In the genomic region with DNA sequence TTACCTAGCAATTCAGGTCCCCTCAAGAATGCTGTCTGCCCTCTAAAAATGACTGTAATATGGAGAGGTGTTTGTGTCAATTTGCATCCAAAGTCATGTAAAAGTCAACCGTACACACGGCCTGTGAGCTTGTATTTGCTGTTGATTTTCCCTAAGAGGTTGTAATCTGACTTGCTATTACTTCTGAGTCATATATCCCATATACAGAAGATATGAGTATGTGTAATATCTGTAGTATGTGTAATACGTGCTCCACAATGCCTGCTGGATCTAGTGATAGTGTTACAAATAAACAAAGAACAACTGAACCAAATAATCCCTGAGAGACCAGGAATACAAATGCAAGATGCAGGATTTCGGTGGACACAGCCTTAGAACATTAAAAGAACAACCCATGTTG, we compare ENCODE assay signal across 21 cellular contexts. TPM values are rescaled to one million over a fixed set of nuclear protein-coding genes. Genes with fewer than 3 reads are reported as not detected.
DNase-seq lines count a peak whose midpoint lies in the region; ATAC-seq and TF ChIP-seq lines count a peak whose summit lies in the region.
"Had no signal": no experiment of that assay in that cellular context is flagged by ENCODE, and none has a peak within 500 bp of the region (broad histone marks: within the 10 kb centered on the region; RNA-seq: fewer than 3 reads in every experiment).

No MANE protein-coding gene starts in this region.

- no peak overlapping the region for H2BK15ac ChIP-seq in IMR-90 (ENCODE audit: low read depth, low read length)

- H3K36me3 ChIP-seq in IMR-90 (ENCODE audit: control insufficient read depth, insufficient read depth, low read length), result no peaks in the 10 kb centered on the region
- H3K36me3 ChIP-seq in mammary epithelial cell (ENCODE audit: insufficient read depth, low read length), result no peaks in the 10 kb centered on the region
- H3K36me3 ChIP-seq: ascending aorta, esophagus muscularis mucosa, right atrium auricular region, upper lobe of right lung had no signal

- WGBS in IMR-90 (ENCODE audit: extremely low coverage in 2 of 2, insufficient read length in 1 of 2), 2 experiments, result no CpG with 5 or more reads among the region's 4 CpGs
- 55% methylated on average over 4 of the region's 4 CpGs for WGBS in mammary epithelial cell (ENCODE audit: low coverage, missing lambda C conversion rate)

- dilution Hi-C loops in IMR-90 (cut with HindIII; ENCODE audit: low sequenced_read_pairs, unreplicated experiment) (no loop called here), mammary epithelial cell (cut with HindIII; ENCODE audit: low sequenced_read_pairs) (no loop called here)

- H2AK9ac ChIP-seq in IMR-90 (replicated peaks; ENCODE audit: low read depth, low read length, poor library complexity), result no peak overlapping the region

- no peak overlapping the region for H3K56ac ChIP-seq in IMR-90 (ENCODE audit: extremely low read depth, insufficient read depth, low read length)

- H3K27me3 ChIP-seq in IMR-90 (ENCODE audit: control insufficient read depth, insufficient read depth, low read length) (peaks cover 39% of the 10 kb centered on the region), mammary epithelial cell (ENCODE audit: insufficient read depth, low read length) (peaks cover 20% of the 10 kb centered on the region)

- H4K8ac ChIP-seq in IMR-90 (ENCODE audit: low read depth in 2 of 2, low read length in 2 of 2), result no peak overlapping the region

- no peak overlapping the region for H2BK5ac ChIP-seq in IMR-90 (ENCODE audit: low read depth, low read length, poor library complexity, severe bottlenecking)

- H2BK20ac ChIP-seq in IMR-90 (ENCODE audit: low read depth, low read length), result no peak overlapping the region

- H3K9ac ChIP-seq in IMR-90 (ENCODE audit: low read depth, low read length) (no peak overlapping the region), mammary epithelial cell (ENCODE audit: insufficient read depth, low read length) (no peak overlapping the region)
- H3K9ac ChIP-seq: SK-N-SH had no signal

- no peak overlapping the region for H4K5ac ChIP-seq in IMR-90 (ENCODE audit: low read depth, low read length)

- H3K79me1 ChIP-seq in IMR-90 (ENCODE audit: low read depth in 1 of 2, low read length in 2 of 2), result no peaks in the 10 kb centered on the region

- H3K9me3 ChIP-seq in IMR-90 (ENCODE audit: control insufficient read depth, insufficient read depth, low read length) (no peaks in the 10 kb centered on the region), mammary epithelial cell (replicated peaks; ENCODE audit: insufficient read depth, low read length) (no peaks in the 10 kb centered on the region)
- H3K9me3 ChIP-seq: ascending aorta, esophagus muscularis mucosa, right atrium auricular region, SK-N-SH, upper lobe of right lung had no signal

- in situ Hi-C loops in IMR-90 (cut with MboI; ENCODE audit: low sequenced_read_pairs) (loop anchor here (10.0 kb wide), 1 partner anchor 203 kb away; no protein-coding TSS in a partner anchor), mammary epithelial cell (cut with MboI; ENCODE audit: low sequenced_read_pairs in 2 of 2) (no loop called here)

- H3K4me3 ChIP-seq in AG04449 (ENCODE audit: low read depth, low read length), result no peak overlapping the region
- no peak overlapping the region for H3K4me3 ChIP-seq in IMR-90 (ENCODE audit: insufficient read depth, low read depth, low read length)
- no peak overlapping the region for H3K4me3 ChIP-seq in mammary epithelial cell (replicated peaks in 1 of 3; ENCODE audit: insufficient read depth in 1 of 3, low read depth in 2 of 3, low read length in 3 of 3)
- H3K4me3 ChIP-seq: ascending aorta, esophagus muscularis mucosa, right atrium auricular region, upper lobe of right lung had no signal

- peak overlapping the region; percentile 34 for H3K27ac Mint-ChIP-seq in glutamatergic neuron (ENCODE audit: unreplicated experiment)
- H3K27ac Mint-ChIP-seq: mesothelial cell of epicardium; stimulated activated naive CD8-positive, alpha-beta T cell treated with anti-CD3 and anti-CD28 coated beads, Interleukin-15, Interleukin-2, amounts not matched to agents 100 ng/mL and 50 ng/mL, for 24 hours had no signal

- no peak overlapping the region for H3K23ac ChIP-seq in IMR-90 (ENCODE audit: low read depth, low read length)

- H2BK120ac ChIP-seq in IMR-90 (ENCODE audit: low read depth, low read length), result no peak overlapping the region

- H3K4me1 ChIP-seq in IMR-90 (ENCODE audit: control insufficient read depth, insufficient read depth, low read length) (peaks cover 6% of the 10 kb centered on the region), mammary epithelial cell (ENCODE audit: insufficient read depth, low read length) (no peaks in the 10 kb centered on the region)

- H3K4me3 Mint-ChIP-seq in glutamatergic neuron (ENCODE audit: unreplicated experiment), result peak overlapping the region; percentile 95
- H3K4me3 Mint-ChIP-seq: stimulated activated naive CD8-positive, alpha-beta T cell treated with anti-CD3 and anti-CD28 coated beads, Interleukin-15, Interleukin-2, amounts not matched to agents 100 ng/mL and 50 ng/mL, for 24 hours had no signal

- no peaks in the 10 kb centered on the region for H3K9me1 ChIP-seq in IMR-90 (ENCODE audit: insufficient read depth, low read length)

- H3K27ac ChIP-seq in IMR-90 (ENCODE audit: insufficient read depth, low read length) (no peak overlapping the region), mammary epithelial cell (ENCODE audit: insufficient read depth, low read depth, low read length) (no peak overlapping the region)
- H3K27ac ChIP-seq: ascending aorta, esophagus muscularis mucosa, right atrium auricular region, upper lobe of right lung had no signal

- peaks cover 22% of the 10 kb centered on the region for H3K4me1 Mint-ChIP-seq in glutamatergic neuron (ENCODE audit: low read depth, unreplicated experiment)

- H4K20me1 ChIP-seq in IMR-90 (ENCODE audit: insufficient read depth, low read length) (no peaks in the 10 kb centered on the region; the same call in 1 of the 2 replicates), mammary epithelial cell (ENCODE audit: insufficient read depth, low read length) (no peaks in the 10 kb centered on the region)

- no peak overlapping the region for H3K4ac ChIP-seq in IMR-90 (ENCODE audit: low read depth, low read length)

- no TSS peak for BruUV-seq in IMR-90 (replicated peaks; lab: Mats Ljungman, UMichigan)
- no TSS peak for BruUV-seq in mammary epithelial cell (replicated peaks; lab: Mats Ljungman, UMichigan)

- H2AFZ ChIP-seq in IMR-90 (replicated peaks; ENCODE audit: low read length, poor library complexity) (no peak overlapping the region), mammary epithelial cell (ENCODE audit: low read depth, low read length) (no peak overlapping the region)

- H4K91ac ChIP-seq in IMR-90 (ENCODE audit: insufficient read depth, low read depth, low read length), result no peak overlapping the region

- peak; percentile 63 for ATAC-seq in IMR-90 (ENCODE audit: low read depth)
- ATAC-seq: upper lobe of right lung had no signal

- H3K9me3 Mint-ChIP-seq in glutamatergic neuron (ENCODE audit: unreplicated experiment), result peaks cover 23% of the 10 kb centered on the region
- H3K9me3 Mint-ChIP-seq: mesothelial cell of epicardium; stimulated activated naive CD8-positive, alpha-beta T cell treated with anti-CD3 and anti-CD28 coated beads, Interleukin-15, Interleukin-2, amounts not matched to agents 100 ng/mL and 50 ng/mL, for 24 hours had no signal

- POLR2A ChIA-PET in AG04449 (lab: Yijun Ruan, JAX) (no interaction called here), IMR-90 (lab: Charles Lee; ENCODE audit: unreplicated experiment) (no interaction called here), HEK293T (lab: Yijun Ruan, JAX) (no interaction called here)

- no peak; the same call in 1 of the 2 replicates for TF ChIP-seq RAD21 in IMR-90 (IDR thresholded peaks at IDR 0.05; ENCODE audit: low read length)

- H3K27me3 Mint-ChIP-seq in glutamatergic neuron (ENCODE audit: unreplicated experiment), result peaks cover 9% of the 10 kb centered on the region

- CTCF ChIA-PET in AG04449 (lab: Yijun Ruan, JAX) (interaction anchor here (1.0 to 10.0 kb wide), 6 partner anchors 12 to 438 kb away, joined by 3 to 69 read pairs (median 7); no protein-coding TSS in a partner anchor), IMR-90 (lab: Yijun Ruan, JAX) (interaction anchor here (0.6 to 2.2 kb wide), 6 partner anchors 15 to 468 kb away, joined by 3 to 7 read pairs (median 4); no protein-coding TSS in a partner anchor), mammary epithelial cell (lab: Charles Lee; ENCODE audit: low non-redundant PET) (interaction anchor here (0.6 kb wide), 1 partner anchor 435 kb away, joined by 4 read pairs; no protein-coding TSS in a partner anchor), HEK293T (lab: Yijun Ruan, JAX) (interaction anchor here (1.6 kb wide), 1 partner anchor 19 kb away, joined by 3 read pairs; no protein-coding TSS in a partner anchor)

- intact Hi-C loops in IMR-90 (cut with micrococcal nuclease) (loop anchor here (2.0 kb wide), 1 partner anchor 63 kb away; no protein-coding TSS in a partner anchor), mammary epithelial cell (cut with micrococcal nuclease) (loop anchor here (1.0 to 10.0 kb wide), 3 partner anchors 93 to 253 kb away; no protein-coding TSS in a partner anchor)

- DNase-seq in AG04449 (ENCODE audit: low read depth, low spot score), result peak; percentile 16
- DNase-seq in IMR-90, result peak; percentile 87
- DNase-seq in mammary epithelial cell, result peak; percentile 49
- DNase-seq in glutamatergic neuron, result no peak
- DNase-seq in NCI-H526 treated with DMSO at 0.1 percent for 48 hours (lab: John Stamatoyannopoulos, UW), result no peak
- DNase-seq in NCI-H345 (lab: John Stamatoyannopoulos, UW), result no peak
- DNase-seq in NCI-H510A (lab: John Stamatoyannopoulos, UW), result no peak
- DNase-seq in HEK293T (ENCODE audit: extremely low spot score), result no peak
- DNase-seq: activated CD4-positive, alpha-beta T cell treated with anti-CD3 and anti-CD28 coated beads for 48 hours; activated gamma-delta T cell; NCI-H187 treated with DMSO at 0.1 percent for 48 hours; NCI-H524; SK-N-SH; upper lobe of right lung had no signal

- TF ChIP-seq CTCF in AG04449 (IDR thresholded peaks at IDR 0.05; ENCODE audit: insufficient read depth, low read length, missing control alignments) (no peak), IMR-90 (conservative IDR thresholded peaks at IDR 0.05; ENCODE audit: low read depth, low read length) (no peak), mammary epithelial cell (conservative IDR thresholded peaks at IDR 0.05 in 1 of 2, IDR thresholded peaks at IDR 0.05 in 1 of 2; ENCODE audit: extremely low read depth in 1 of 2, insufficient read depth in 1 of 2, low read depth in 1 of 2, low read length in 2 of 2) (no peak), glutamatergic neuron (IDR thresholded peaks at IDR 0.05; ENCODE audit: partially characterized antibody, unreplicated experiment) (no peak)

- H3K14ac ChIP-seq in IMR-90 (replicated peaks; ENCODE audit: low read depth, low read length), result no peak overlapping the region

- H3K18ac ChIP-seq in IMR-90 (ENCODE audit: low read depth, low read length), result no peak overlapping the region

- no peaks in the 10 kb centered on the region for H3K79me2 ChIP-seq in mammary epithelial cell (ENCODE audit: insufficient read depth, low read length)

- H3K4me2 ChIP-seq in IMR-90 (ENCODE audit: low read depth, low read length) (peak overlapping the region; percentile 39; the same call in 1 of the 2 replicates), mammary epithelial cell (ENCODE audit: insufficient read depth, low read depth, low read length) (no peak overlapping the region)
- H3K4me2 ChIP-seq: SK-N-SH had no signal

- no peak overlapping the region for H2AK5ac ChIP-seq in IMR-90 (ENCODE audit: low read depth, low read length)

- TF ChIP-seq POLR2A in IMR-90 (IDR thresholded peaks at IDR 0.05; ENCODE audit: low read depth, low read length), result no peak

- H3K36me3 Mint-ChIP-seq in glutamatergic neuron (ENCODE audit: unreplicated experiment), result peaks cover 4% of the 10 kb centered on the region
- H3K36me3 Mint-ChIP-seq: mesothelial cell of epicardium had no signal

RNA-seq across cellular contexts. Expression of a gene that starts 1.4 kb away (rescaled TPM):
- total RNA-seq in IMR-90 (2012; rRNA removed), result under 0.01 TPM in 2 replicates
- polyA plus RNA-seq in IMR-90 (2012; rRNA removed), result 0.02 and 0.04 TPM in 2 replicates
- 0.01 TPM in 1 of 2 replicates, not detected in the other for polyA plus RNA-seq in IMR-90 (2012; cell fraction: cytosol; rRNA removed)
- polyA plus RNA-seq in IMR-90 (2012; cell fraction: nucleus; rRNA removed; ENCODE audit: low replicate concordance), result under 0.01 and 0.02 TPM in 2 replicates
- total RNA-seq in mammary epithelial cell, result not detected
- polyA plus RNA-seq in mammary epithelial cell, result 0.01 TPM
- not detected for polyA minus RNA-seq in mammary epithelial cell
- total RNA-seq in glutamatergic neuron (ENCODE audit: unreplicated experiment), result 80.5 TPM
- total RNA-seq: A673, dermis microvascular lymphatic vessel endothelial cell, right atrium auricular region had no signal
- polyA plus RNA-seq: SK-N-SH had no signal

Comparison
In these comparisons a context has a peak if more than half of its experiments do, and no peak if none do; other contexts are left out.
1. DNase-seq: peak in AG04449 (single experiment), IMR-90 (single experiment) and mammary epithelial cell (single experiment); none in glutamatergic neuron (single experiment), NCI-H526 treated with DMSO at 0.1 percent for 48 hours (single experiment), NCI-H345 (single experiment), NCI-H510A (single experiment) and HEK293T (single experiment).
2. RNA of a gene that starts 1.4 kb away (total RNA-seq): 80.5 TPM in glutamatergic neuron (single experiment); under 0.01 TPM in IMR-90 and not detected in mammary epithelial cell; every median in the first group is over 10 times any median in the second.